ENCODE assay signal across 8 cellular contexts in genomic region chr13:99320693-99321481, GRCh38. TPM values are rescaled to one million over a fixed set of nuclear protein-coding genes. Genes with fewer than 3 reads are reported as not detected.
DNase-seq lines count a peak whose midpoint lies in the region; ATAC-seq, FAIRE-seq and TF ChIP-seq lines count a peak whose summit lies in the region.

No MANE protein-coding gene starts in this region.

- no peak for FAIRE-seq in frontal cortex (lab: Jason Lieb, UNC)

- H3K27me3 Mint-ChIP-seq in activated T-cell treated with anti-CD3 and anti-CD28 coated beads, Interleukin-2, amount 50 U/mL, for 72 hours (ENCODE audit: low read depth), result no peaks in the 10 kb centered on the region

- intact Hi-C loops in left ventricle myocardium superior (cut with micrococcal nuclease), result no loop called here

- H3K27ac Mint-ChIP-seq in activated T-cell treated with anti-CD3 and anti-CD28 coated beads, Interleukin-2, amount 50 U/mL, for 72 hours, result peak overlapping the region; percentile 97

- TF ChIP-seq CTCF in AG09319 (IDR thresholded peaks at IDR 0.05; ENCODE audit: low read depth, low read length), result no peak

- H3K9me3 Mint-ChIP-seq in activated T-cell treated with anti-CD3 and anti-CD28 coated beads, Interleukin-2, amount 50 U/mL, for 72 hours, result no peaks in the 10 kb centered on the region

- H3K4me3 Mint-ChIP-seq in activated T-cell treated with anti-CD3 and anti-CD28 coated beads, Interleukin-2, amount 50 U/mL, for 72 hours, result peak overlapping the region; percentile 42 to 57

- ATAC-seq in activated T-cell treated with anti-CD3 and anti-CD28 coated beads, Interleukin-2, amount 50 U/mL, for 72 hours (replicated peaks in 1 of 2), result no peak
- ATAC-seq in left ventricle myocardium superior (peak; percentile 30), HG02981 (IDR thresholded peaks at IDR 0.05; ENCODE audit: unreplicated experiment) (no peak), HG02759 (IDR thresholded peaks at IDR 0.05; ENCODE audit: unreplicated experiment) (no peak)

- DNase-seq in AG09319 (ENCODE audit: extremely low read depth, low read depth) (peak; percentile 83), HT-29 (ENCODE audit: low spot score) (peak; percentile 68), left ventricle myocardium superior (no peak), GOT3 (lab: John Stamatoyannopoulos, UW) (no peak), frontal cortex (ENCODE audit: low spot score in 2 of 2) (no peak)
- no peak for DNase-seq in activated T-cell treated with anti-CD3 and anti-CD28 coated beads, Interleukin-2, amount 50 U/mL, for 72 hours

- H3K36me3 Mint-ChIP-seq in activated T-cell treated with anti-CD3 and anti-CD28 coated beads, Interleukin-2, amount 50 U/mL, for 72 hours (ENCODE audit: insufficient read depth in 2 of 2), result peaks cover 8 to 27% of the 10 kb centered on the region in 2 donors

- H3K4me1 Mint-ChIP-seq in activated T-cell treated with anti-CD3 and anti-CD28 coated beads, Interleukin-2, amount 50 U/mL, for 72 hours (ENCODE audit: low read depth), result peaks cover 92% of the 10 kb centered on the region

RNA-seq across cellular contexts. Expression of gene GPR183, which starts 13.7 kb away (rescaled TPM):
- not detected in 2 replicates for total RNA-seq in HT-29 (2014; rRNA removed; shearing (Covaris generic))
- 10 to 100 TPM; 32.8 to 57.5 TPM for total RNA-seq in activated T-cell treated with anti-CD3 and anti-CD28 coated beads, Interleukin-2, amount 50 U/mL, for 72 hours
- total RNA-seq in left ventricle myocardium superior (2.6 TPM), frontal cortex (0.82 TPM)

Comparison
In these comparisons a context has a peak if more than half of its experiments do, and no peak if none do; other contexts are left out.
1. DNase-seq: peak in AG09319 (single experiment) and HT-29 (single experiment); none in activated T-cell treated with anti-CD3 and anti-CD28 coated beads, Interleukin-2, amount 50 U/mL, for 72 hours (0 of 2), left ventricle myocardium superior (single experiment), GOT3 (single experiment) and frontal cortex (0 of 2).